Comparison of ENCODE assay signal across 11 cellular contexts in genomic region chr2:28348149-28348567, GRCh38. TPM values are rescaled to one million over a fixed set of nuclear protein-coding genes. Genes with fewer than 3 reads are reported as not detected.
A peak's percentile ranks its signal among the peaks of the same experiment; 100 is the strongest.
DNase-seq lines count a peak whose midpoint lies in the region; ATAC-seq and TF ChIP-seq lines count a peak whose summit lies in the region.
"Had no signal": no experiment of that assay in that cellular context is flagged by ENCODE, and none has a peak within 500 bp of the region (broad histone marks: within the 10 kb centered on the region; RNA-seq: fewer than 3 reads in every experiment).

No MANE protein-coding gene starts in this region.

- H3K4me3 Mint-ChIP-seq in activated CD4-positive, alpha-beta T cell treated with anti-CD3 and anti-CD28 coated beads for 36 hours = no peak overlapping the region
- peak overlapping the region; percentile 6 for H3K4me3 Mint-ChIP-seq in natural killer cell treated with Interleukin-12 subunit alpha and Interleukin-12 subunit beta and Interleukin-15 and Interleukin-18, amount 100 ng/mL, for 72 hours
- peak overlapping the region; percentile 24 for H3K4me3 Mint-ChIP-seq in stimulated activated naive CD8-positive, alpha-beta T cell treated with anti-CD3 and anti-CD28 coated beads, Interleukin-15, Interleukin-2, amounts not matched to agents 100 ng/mL and 50 ng/mL, for 24 hours
- H3K4me3 Mint-ChIP-seq: neural crest cell had no signal

- ATAC-seq in activated CD4-positive, alpha-beta T cell treated with anti-CD3 and anti-CD28 coated beads for 36 hours = peak; percentile 68
- peak; percentile 77 to 90 for ATAC-seq in natural killer cell treated with Interleukin-12 subunit alpha and Interleukin-12 subunit beta and Interleukin-15 and Interleukin-18, amount 100 ng/mL, for 72 hours

- H3K36me3 Mint-ChIP-seq in activated CD4-positive, alpha-beta T cell treated with anti-CD3 and anti-CD28 coated beads for 36 hours (ENCODE audit: low read depth) = no peaks in the 10 kb centered on the region
- H3K36me3 Mint-ChIP-seq in natural killer cell treated with Interleukin-12 subunit alpha and Interleukin-12 subunit beta and Interleukin-15 and Interleukin-18, amount 100 ng/mL, for 72 hours = no peaks in the 10 kb centered on the region
- no peaks in the 10 kb centered on the region for H3K36me3 Mint-ChIP-seq in stimulated activated naive CD8-positive, alpha-beta T cell treated with anti-CD3 and anti-CD28 coated beads, Interleukin-15, Interleukin-2, amounts not matched to agents 100 ng/mL and 50 ng/mL, for 24 hours (ENCODE audit: low read depth)

- CTCF ChIA-PET in activated CD4-positive, alpha-beta T cell treated with anti-CD3 and anti-CD28 coated beads for 36 hours (lab: Charles Lee) = no interaction called here
- CTCF ChIA-PET in A673 (lab: Charles Lee) = no interaction called here

- no peaks in the 10 kb centered on the region for H3K27me3 Mint-ChIP-seq in activated CD4-positive, alpha-beta T cell treated with anti-CD3 and anti-CD28 coated beads for 36 hours
- H3K27me3 Mint-ChIP-seq in natural killer cell treated with Interleukin-12 subunit alpha and Interleukin-12 subunit beta and Interleukin-15 and Interleukin-18, amount 100 ng/mL, for 72 hours = no peaks in the 10 kb centered on the region
- no peaks in the 10 kb centered on the region for H3K27me3 Mint-ChIP-seq in stimulated activated naive CD8-positive, alpha-beta T cell treated with anti-CD3 and anti-CD28 coated beads, Interleukin-15, Interleukin-2, amounts not matched to agents 100 ng/mL and 50 ng/mL, for 24 hours

- H3K27me3 ChIP-seq in A673 (replicated peaks; ENCODE audit: insufficient read depth, low read depth, low read length, poor library complexity) = no peaks in the 10 kb centered on the region
- H3K27me3 ChIP-seq: Peyer's patch had no signal

- BruUV-seq in A673 (replicated peaks; lab: Mats Ljungman, UMichigan) = no TSS peak

- no peaks in the 10 kb centered on the region for H3K9me3 ChIP-seq in A673 (ENCODE audit: low read depth, low read length, poor library complexity, severe bottlenecking)
- H3K9me3 ChIP-seq: Peyer's patch had no signal

- no peaks in the 10 kb centered on the region for H3K36me3 ChIP-seq in A673 (ENCODE audit: insufficient read depth, low read length, poor library complexity, severe bottlenecking)
- H3K36me3 ChIP-seq: Peyer's patch had no signal

- POLR2A ChIA-PET in activated CD4-positive, alpha-beta T cell treated with anti-CD3 and anti-CD28 coated beads for 36 hours (lab: Charles Lee) = no interaction called here
- POLR2A ChIA-PET in A673 (lab: Charles Lee; ENCODE audit: low non-redundant PET) = no interaction called here

- intact Hi-C loops in activated CD4-positive, alpha-beta T cell treated with anti-CD3 and anti-CD28 coated beads for 36 hours (cut with DNase I, micrococcal nuclease) = no loop called here
- intact Hi-C loops in A673 (cut with micrococcal nuclease; ENCODE audit: unreplicated experiment) = no loop called here

- H3K4me1 ChIP-seq in A673 (ENCODE audit: insufficient read depth, low read length, poor library complexity, severe bottlenecking) = no peaks in the 10 kb centered on the region

- DNase-seq in activated CD4-positive, alpha-beta T cell treated with anti-CD3 and anti-CD28 coated beads for 36 hours = peak; percentile 68
- no peak for DNase-seq in activated CD4-positive, alpha-beta T cell treated with anti-CD3 and anti-CD28 coated beads for 1 hour
- DNase-seq in activated gamma-delta T cell treated with Interleukin-2 at 50 U/mL for 16 hours (peak; percentile 69), KG1 (lab: John Stamatoyannopoulos, UW) (no peak), NCI-H146 treated with DMSO at 0.1 percent for 48 hours (lab: John Stamatoyannopoulos, UW; ENCODE audit: unreplicated experiment) (no peak), A673 (ENCODE audit: low spot score) (no peak)
- peak; percentile 74 for DNase-seq in natural killer cell treated with Interleukin-12 subunit alpha and Interleukin-12 subunit beta and Interleukin-15 and Interleukin-18, amount 100 ng/mL, for 72 hours (ENCODE audit: low spot score)
- DNase-seq: NCI-H1417 had no signal

- no peak overlapping the region for H3K4me3 ChIP-seq in A673 (ENCODE audit: low read depth, low read length, poor library complexity, severe bottlenecking)
- H3K4me3 ChIP-seq: Peyer's patch had no signal

- TF ChIP-seq CTCF in A673 (conservative IDR thresholded peaks at IDR 0.05; ENCODE audit: low read depth, low read length) = no peak

- H3K27ac ChIP-seq in A673 (ENCODE audit: low read depth, low read length, poor library complexity, severe bottlenecking) = no peak overlapping the region
- H3K27ac ChIP-seq: Peyer's patch had no signal

- H3K27ac Mint-ChIP-seq in activated CD4-positive, alpha-beta T cell treated with anti-CD3 and anti-CD28 coated beads for 36 hours = peak overlapping the region; percentile 37
- peak overlapping the region; percentile 76 to 91 for H3K27ac Mint-ChIP-seq in natural killer cell treated with Interleukin-12 subunit alpha and Interleukin-12 subunit beta and Interleukin-15 and Interleukin-18, amount 100 ng/mL, for 72 hours
- peak overlapping the region; percentile 77 for H3K27ac Mint-ChIP-seq in stimulated activated naive CD8-positive, alpha-beta T cell treated with anti-CD3 and anti-CD28 coated beads, Interleukin-15, Interleukin-2, amounts not matched to agents 100 ng/mL and 50 ng/mL, for 24 hours

- no peaks in the 10 kb centered on the region for H3K9me3 Mint-ChIP-seq in activated CD4-positive, alpha-beta T cell treated with anti-CD3 and anti-CD28 coated beads for 36 hours (ENCODE audit: low read depth)
- H3K9me3 Mint-ChIP-seq in natural killer cell treated with Interleukin-12 subunit alpha and Interleukin-12 subunit beta and Interleukin-15 and Interleukin-18, amount 100 ng/mL, for 72 hours = no peaks in the 10 kb centered on the region
- no peaks in the 10 kb centered on the region for H3K9me3 Mint-ChIP-seq in stimulated activated naive CD8-positive, alpha-beta T cell treated with anti-CD3 and anti-CD28 coated beads, Interleukin-15, Interleukin-2, amounts not matched to agents 100 ng/mL and 50 ng/mL, for 24 hours
- H3K9me3 Mint-ChIP-seq: neural crest cell had no signal

- peaks cover 27% of the 10 kb centered on the region for H3K4me1 Mint-ChIP-seq in activated CD4-positive, alpha-beta T cell treated with anti-CD3 and anti-CD28 coated beads for 36 hours
- peaks cover 12 to 21% of the 10 kb centered on the region in 2 donors for H3K4me1 Mint-ChIP-seq in natural killer cell treated with Interleukin-12 subunit alpha and Interleukin-12 subunit beta and Interleukin-15 and Interleukin-18, amount 100 ng/mL, for 72 hours (ENCODE audit: low read depth in 2 of 2)
- H3K4me1 Mint-ChIP-seq in stimulated activated naive CD8-positive, alpha-beta T cell treated with anti-CD3 and anti-CD28 coated beads, Interleukin-15, Interleukin-2, amounts not matched to agents 100 ng/mL and 50 ng/mL, for 24 hours (ENCODE audit: low read depth) = peaks cover 52% of the 10 kb centered on the region

RNA-seq across cellular contexts. Expression of gene FOSL2, which starts 44.5 kb away (rescaled TPM):
- total RNA-seq in activated CD4-positive, alpha-beta T cell treated with anti-CD3 and anti-CD28 coated beads for 36 hours = 100 to 1,000 TPM; 135 to 225 TPM
- total RNA-seq in natural killer cell treated with Interleukin-12 subunit alpha and Interleukin-12 subunit beta and Interleukin-15 and Interleukin-18, amount 100 ng/mL, for 72 hours = 10 to 100 TPM; 44.5 to 52.5 TPM
- 5.3 and 12.2 TPM in 2 replicates for total RNA-seq in A673 (2021)

Comparison
In these comparisons a context has a peak if more than half of its experiments do, and no peak if none do; other contexts are left out.
1. DNase-seq: peak in activated CD4-positive, alpha-beta T cell treated with anti-CD3 and anti-CD28 coated beads for 36 hours (single experiment), activated gamma-delta T cell treated with Interleukin-2 at 50 U/mL for 16 hours (single experiment) and natural killer cell treated with Interleukin-12 subunit alpha and Interleukin-12 subunit beta and Interleukin-15 and Interleukin-18, amount 100 ng/mL, for 72 hours (single experiment); none in activated CD4-positive, alpha-beta T cell treated with anti-CD3 and anti-CD28 coated beads for 1 hour (single experiment), KG1 (single experiment), NCI-H146 treated with DMSO at 0.1 percent for 48 hours (single experiment) and A673 (single experiment).
2. Peak in every context shown above with its lines, with median percentiles within 50 percentile points of each other: H3K27ac Mint-ChIP-seq.